13 cellular contexts compared by ENCODE assay signal in genomic region chr6:17278289-17279061, GRCh38. TPM values are rescaled to one million over a fixed set of nuclear protein-coding genes. Genes with fewer than 3 reads are reported as not detected.
DNase-seq lines count a peak whose midpoint lies in the region; FAIRE-seq and TF ChIP-seq lines count a peak whose summit lies in the region.
"Had no signal": no experiment of that assay in that cellular context is flagged by ENCODE, and none has a peak within 500 bp of the region (broad histone marks: within the 10 kb centered on the region; RNA-seq: fewer than 3 reads in every experiment).

No MANE protein-coding gene starts in this region.

- peak in 1 of 4 donors; percentile 47 for TF ChIP-seq EP300 in sigmoid colon (IDR thresholded peaks at IDR 0.05)

- DNase-seq in G401 (ENCODE audit: low spot score): peak; percentile 6
- DNase-seq in RPMI7951 (ENCODE audit: low read depth): peak; percentile 76
- DNase-seq in fibroblast of gingiva (ENCODE audit: low read depth): peak; percentile 61
- no peak for DNase-seq in sigmoid colon
- DNase-seq in HK-2 (ENCODE audit: unreplicated experiment): no peak
- no peak for DNase-seq in central memory CD4-positive, alpha-beta T cell
- DNase-seq in GM19239 (ENCODE audit: insufficient read length, low spot score): no peak
- no peak for DNase-seq in stimulated activated CD4-positive, alpha-beta T cell treated with anti-CD3 and anti-CD28 coated beads, Interleukin-12 subunit alpha, Interleukin-12 subunit beta, amount 100 ng/mL, for 4 hours
- DNase-seq: activated CD4-positive, alpha-beta memory T cell treated with anti-CD3 and anti-CD28 coated beads for 36 hours; activated naive CD8-positive, alpha-beta T cell treated with anti-CD3 and anti-CD28 coated beads for 36 hours; DMS79 treated with DMSO at 0.1 percent for 48 hours; natural killer cell; SHP77 treated with DMSO at 0.1 percent for 48 hours had no signal

- H3K27me3 ChIP-seq in sigmoid colon: no peaks in the 10 kb centered on the region

- peak overlapping the region; percentile 92 to 95 (median 94) for H3K27ac ChIP-seq in sigmoid colon

- intact Hi-C loops in sigmoid colon (cut with DNase I): loop anchor here (5.0 kb wide), 1 partner anchor 121 kb away; no protein-coding TSS in a partner anchor

- no peaks in the 10 kb centered on the region for H3K36me3 ChIP-seq in sigmoid colon

- TF ChIP-seq POLR2A in sigmoid colon (IDR thresholded peaks at IDR 0.05): no peak

- in situ Hi-C loops in G401 (cut with HindIII; ENCODE audit: low sequenced_read_pairs): no loop called here

- no peak for FAIRE-seq in GM19239 (lab: Jason Lieb, UNC)

- no peak for TF ChIP-seq CTCF in sigmoid colon (IDR thresholded peaks at IDR 0.05)

- 57 to 76% methylated on average over 10 of the region's 10 CpGs for WGBS in sigmoid colon, 2 donors

- peaks cover 0 to 54% (median 33%) of the 10 kb centered on the region in 4 donors for H3K4me1 ChIP-seq in sigmoid colon

- H3K9me3 ChIP-seq in sigmoid colon: no peaks in the 10 kb centered on the region

- no peak overlapping the region for H3K4me3 ChIP-seq in sigmoid colon

RNA-seq across cellular contexts. Expression of gene RBM24, which starts 2.7 kb away (rescaled TPM):
- total RNA-seq in G401 (2014; rRNA removed; shearing (Covaris generic)): 1.8 and 2.7 TPM in 2 replicates
- 4.5 and 4.7 TPM in 2 replicates for total RNA-seq in RPMI7951 (2014; rRNA removed; shearing (Covaris generic))
- 10 to 100 TPM in 3 of 4 donors, 1 to 10 TPM in 1; 8.3 to 34.1 (median 15.1) TPM for total RNA-seq in sigmoid colon
- 1 to 10 TPM; 1.3 to 7.8 (median 1.8) TPM for polyA plus RNA-seq in sigmoid colon
- total RNA-seq: activated CD4-positive, alpha-beta memory T cell treated with anti-CD3 and anti-CD28 coated beads for 36 hours; activated naive CD8-positive, alpha-beta T cell treated with anti-CD3 and anti-CD28 coated beads for 36 hours; natural killer cell had no signal

Comparison
In these comparisons a context has a peak if more than half of its experiments do, and no peak if none do; other contexts are left out.
1. DNase-seq: peak in G401 (single experiment), RPMI7951 (single experiment) and fibroblast of gingiva (single experiment); none in sigmoid colon (single experiment), HK-2 (single experiment), central memory CD4-positive, alpha-beta T cell (single experiment), GM19239 (single experiment) and stimulated activated CD4-positive, alpha-beta T cell treated with anti-CD3 and anti-CD28 coated beads, Interleukin-12 subunit alpha, Interleukin-12 subunit beta, amount 100 ng/mL, for 4 hours (single experiment).